8 cellular contexts compared by ENCODE assay signal in the genomic region with DNA sequence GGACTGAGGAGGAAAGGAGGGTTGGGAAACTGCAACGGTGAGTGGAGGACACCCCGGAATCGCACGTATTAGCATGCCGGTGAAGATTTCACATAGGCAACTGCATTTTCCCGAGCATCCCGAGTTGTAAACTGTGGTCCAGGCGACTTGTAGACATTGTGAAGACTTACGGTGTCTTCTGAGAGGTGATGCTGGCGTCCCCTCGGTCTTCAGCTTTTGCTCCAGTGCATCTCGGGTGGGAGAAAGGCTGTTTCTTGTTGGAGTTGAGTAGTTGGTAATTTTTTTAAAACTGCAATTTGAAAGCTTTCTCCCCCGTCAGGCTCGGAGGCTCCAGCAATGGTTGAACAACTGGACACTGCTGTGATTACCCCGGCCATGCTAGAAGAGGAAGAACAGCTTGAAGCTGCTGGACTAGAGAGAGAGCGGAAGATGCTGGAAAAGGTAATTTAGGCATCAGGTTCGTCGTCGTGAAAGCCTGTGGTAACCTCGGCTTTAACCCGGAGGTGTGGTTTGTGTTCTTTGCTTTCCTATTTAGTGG. TPM values are rescaled to one million over a fixed set of nuclear protein-coding genes. Genes with fewer than 3 reads are reported as not detected.
DNase-seq lines count a peak whose midpoint lies in the region; ATAC-seq and TF ChIP-seq lines count a peak whose summit lies in the region.

No MANE protein-coding gene starts in this region.

- no peak for TF ChIP-seq EP300 in ovary (IDR thresholded peaks at IDR 0.05)

- ATAC-seq in GM21423 (IDR thresholded peaks at IDR 0.05; ENCODE audit: unreplicated experiment): peak; percentile 12
- ATAC-seq in activated CD8-positive, alpha-beta T cell treated with anti-CD3 and anti-CD28 coated beads, Interleukin-2, amount 10 ng/mL, durations not matched to agents 7 days and 5 days: no peak

- TF ChIP-seq POLR2A in ovary (IDR thresholded peaks at IDR 0.05): no peak

- H3K4me3 ChIP-seq in KMS-11 (IDR thresholded peaks at IDR 0.05; ENCODE audit: insufficient read depth, low read depth, low read length): no peak overlapping the region
- H3K4me3 ChIP-seq in ovary: peak overlapping the region; percentile 60

- H3K79me2 ChIP-seq in KMS-11 (ENCODE audit: insufficient read depth, low read depth): peaks cover 55% of the 10 kb centered on the region

- H3K36me3 Mint-ChIP-seq in activated CD8-positive, alpha-beta T cell treated with anti-CD3 and anti-CD28 coated beads, Interleukin-2, amount 10 ng/mL, durations not matched to agents 7 days and 5 days (ENCODE audit: low read depth): peaks cover 28% of the 10 kb centered on the region

- H2AFZ ChIP-seq in KMS-11 (ENCODE audit: low read depth): peak overlapping the region; percentile 97

- peak; percentile 27 for DNase-seq in activated CD8-positive, alpha-beta T cell treated with anti-CD3 and anti-CD28 coated beads, Interleukin-2, amount 10 ng/mL, durations not matched to agents 7 days and 5 days
- peak; percentile 9 for DNase-seq in glomerular endothelial cell (ENCODE audit: extremely low read depth, low read depth, low spot score)
- no peak for DNase-seq in ovary
- DNase-seq in 8988T: no peak
- DNase-seq in effector CD8-positive, alpha-beta T cell (lab: John Stamatoyannopoulos, UW): no peak

- H3K4me1 ChIP-seq in ES-I3 (ENCODE audit: insufficient read depth, low read length) (peaks cover 24% of the 10 kb centered on the region), KMS-11 (ENCODE audit: low read depth, poor library complexity, severe bottlenecking) (peaks cover 37% of the 10 kb centered on the region), ovary (ENCODE audit: insufficient read depth) (no peaks in the 10 kb centered on the region)

- H3K27ac ChIP-seq in KMS-11: peak overlapping the region; percentile 84
- H3K27ac ChIP-seq in ovary: no peak overlapping the region

- H3K4me2 ChIP-seq in KMS-11: peak overlapping the region; percentile 76

- H3K36me3 ChIP-seq in ES-I3 (ENCODE audit: insufficient read depth, low read length) (peaks cover 6% of the 10 kb centered on the region; the same call in 1 of the 2 replicates), KMS-11 (ENCODE audit: insufficient read depth) (no peaks in the 10 kb centered on the region), ovary (no peaks in the 10 kb centered on the region)

- peak overlapping the region; percentile 98 for H3K27ac Mint-ChIP-seq in activated CD8-positive, alpha-beta T cell treated with anti-CD3 and anti-CD28 coated beads, Interleukin-2, amount 10 ng/mL, durations not matched to agents 7 days and 5 days

- H3K9me3 Mint-ChIP-seq in activated CD8-positive, alpha-beta T cell treated with anti-CD3 and anti-CD28 coated beads, Interleukin-2, amount 10 ng/mL, durations not matched to agents 7 days and 5 days (ENCODE audit: insufficient read depth): no peaks in the 10 kb centered on the region

- no peaks in the 10 kb centered on the region for H4K20me1 ChIP-seq in KMS-11 (ENCODE audit: insufficient read depth)

- WGBS in ovary, 3 donors: 0 to 1% (median 0%) methylated on average over 21 of the region's 21 CpGs

- TF ChIP-seq CTCF in KMS-11 (conservative IDR thresholded peaks at IDR 0.05; ENCODE audit: low read depth, low read length): no peak
- TF ChIP-seq CTCF in ovary (IDR thresholded peaks at IDR 0.05): no peak

- H3K4me3 Mint-ChIP-seq in activated CD8-positive, alpha-beta T cell treated with anti-CD3 and anti-CD28 coated beads, Interleukin-2, amount 10 ng/mL, durations not matched to agents 7 days and 5 days: peak overlapping the region; percentile 99

- peaks cover 9% of the 10 kb centered on the region for H3K27me3 Mint-ChIP-seq in activated CD8-positive, alpha-beta T cell treated with anti-CD3 and anti-CD28 coated beads, Interleukin-2, amount 10 ng/mL, durations not matched to agents 7 days and 5 days (ENCODE audit: low read depth)

- H3K27me3 ChIP-seq in KMS-11 (ENCODE audit: insufficient read depth, low read depth): no peaks in the 10 kb centered on the region
- no peaks in the 10 kb centered on the region for H3K27me3 ChIP-seq in ovary

- CTCF ChIA-PET in activated CD8-positive, alpha-beta T cell treated with anti-CD3 and anti-CD28 coated beads, Interleukin-2, amount 10 ng/mL, durations not matched to agents 7 days and 5 days (lab: Charles Lee): no interaction called here

- intact Hi-C loops in ovary (cut with DNase I): no loop called here

- POLR2A ChIA-PET in activated CD8-positive, alpha-beta T cell treated with anti-CD3 and anti-CD28 coated beads, Interleukin-2, amount 10 ng/mL, durations not matched to agents 7 days and 5 days (lab: Charles Lee): interaction anchor here (0.6 to 2.1 kb wide), 6 partner anchors 10 to 184 kb away, joined by 3 to 11 read pairs (median 5); partner anchors contain the start of gene NOC3L

- H3K9me3 ChIP-seq in ES-I3 (ENCODE audit: control insufficient read depth, insufficient read depth, low read length): no peaks in the 10 kb centered on the region
- no peaks in the 10 kb centered on the region for H3K9me3 ChIP-seq in ovary

- H3K4me1 Mint-ChIP-seq in activated CD8-positive, alpha-beta T cell treated with anti-CD3 and anti-CD28 coated beads, Interleukin-2, amount 10 ng/mL, durations not matched to agents 7 days and 5 days (ENCODE audit: low read depth): peaks cover 36% of the 10 kb centered on the region

- H3K9ac ChIP-seq in ES-I3 (ENCODE audit: low read depth, low read length) (peak overlapping the region; percentile 77), KMS-11 (peak overlapping the region; percentile 97)

RNA-seq across cellular contexts. Expression of gene HELLS, which starts 0.5 kb away (rescaled TPM):
- total RNA-seq in activated CD8-positive, alpha-beta T cell treated with anti-CD3 and anti-CD28 coated beads, Interleukin-2, amount 10 ng/mL, durations not matched to agents 7 days and 5 days: 100 to 1,000 TPM; 157 to 164 TPM
- total RNA-seq in glomerular endothelial cell: 8.3 and 27.0 TPM in 2 replicates
- total RNA-seq in ovary: 10 to 100 TPM in 4 of 7 donors, 1 to 10 TPM in 3; 6.8 to 14.4 (median 11.4) TPM
- polyA plus RNA-seq in ovary: 1 to 10 TPM; 1.8 to 3.1 TPM

Comparison
In these comparisons a context has a peak if more than half of its experiments do, and no peak if none do; other contexts are left out.
1. DNase-seq: peak in activated CD8-positive, alpha-beta T cell treated with anti-CD3 and anti-CD28 coated beads, Interleukin-2, amount 10 ng/mL, durations not matched to agents 7 days and 5 days (single experiment) and glomerular endothelial cell (single experiment); none in ovary (0 of 5), 8988T (single experiment) and effector CD8-positive, alpha-beta T cell (single experiment).